In the genomic region with DNA sequence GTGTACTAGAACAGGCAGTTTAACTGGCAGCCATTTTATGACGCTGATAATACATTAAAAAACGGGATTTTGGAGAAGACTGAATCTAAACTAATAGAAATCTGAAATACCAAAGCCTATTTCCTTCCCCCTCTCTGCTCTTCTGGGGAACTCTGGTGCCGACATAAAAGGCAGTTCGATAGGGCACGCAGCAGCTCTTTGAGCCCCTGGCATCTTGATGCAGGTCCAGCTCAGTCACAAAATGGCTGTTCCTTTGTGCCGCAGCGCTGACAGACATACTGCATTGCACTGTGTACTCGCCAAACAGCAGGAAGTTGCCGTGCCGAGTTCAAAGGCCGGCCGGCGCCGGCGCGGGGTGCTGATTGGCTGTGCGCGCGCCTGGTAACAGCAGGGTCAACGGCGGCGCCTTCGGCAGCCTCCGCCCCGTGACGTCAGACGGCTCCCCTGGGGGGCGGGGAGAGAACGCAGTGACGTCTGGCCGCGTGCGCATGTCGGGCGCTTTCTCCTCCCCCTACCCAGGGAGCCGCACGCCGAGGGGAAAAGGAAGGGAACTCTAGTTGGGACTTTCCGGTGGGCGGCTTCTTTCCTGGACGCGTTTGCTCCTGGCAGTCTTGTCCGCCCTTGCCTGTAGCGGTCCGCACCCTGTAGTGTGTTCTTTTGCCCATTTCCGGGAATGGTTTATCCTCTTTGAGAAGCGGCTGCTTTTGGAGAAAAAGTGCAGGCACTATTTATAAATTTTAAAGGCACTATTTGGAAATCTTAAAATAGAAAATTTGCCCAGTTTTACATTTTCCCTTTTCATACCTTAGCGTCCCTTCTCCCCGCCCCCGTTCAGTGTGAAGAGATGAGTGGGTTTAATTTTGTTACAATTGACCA, we compare ENCODE assay signal across 8 cellular contexts. TPM values are rescaled to one million over a fixed set of nuclear protein-coding genes. Genes with fewer than 3 reads are reported as not detected.
DNase-seq lines count a peak whose midpoint lies in the region; ATAC-seq, FAIRE-seq and TF ChIP-seq lines count a peak whose summit lies in the region.

No MANE protein-coding gene starts in this region.

- peak in 1 of 2 experiments; percentile 54; a peak in 1 of 4 replicates for TF ChIP-seq EP300 in HepG2 (IDR thresholded peaks at IDR 0.05; ENCODE audit: low read depth in 2 of 2, low read length in 2 of 2)
- TF ChIP-seq EP300 in HepG2 (CRISPR knock-in tag; IDR thresholded peaks at IDR 0.05; ENCODE audit: borderline replicate concordance): peak; percentile 63; the same call in 1 of the 2 replicates

- no peak; the same call in 1 of the 2 replicates for TF ChIP-seq CTCF in HepG2 (CRISPR knock-in tag; IDR thresholded peaks at IDR 0.05)

- FAIRE-seq in HepG2 (lab: Jason Lieb, UNC): peak; percentile 65

- peaks cover 66% of the 10 kb centered on the region for H4K20me1 ChIP-seq in HepG2 (ENCODE audit: insufficient read depth, low read length)

- peak; percentile 75 for TF ChIP-seq RAD21 in HepG2 (CRISPR knock-in tag; IDR thresholded peaks at IDR 0.05)

- BruUV-seq in HepG2 (replicated peaks; lab: Mats Ljungman, UMichigan): no TSS peak

- H3K36me3 ChIP-seq in HepG2 (replicated peaks in 1 of 2; ENCODE audit: control insufficient read depth in 1 of 2, insufficient read depth in 2 of 2, low read length in 2 of 2): peaks cover 1 to 8% of the 10 kb centered on the region in 2 experiments; a peak in 3 of 5 replicates

- peak overlapping the region; percentile 99 for H3K9ac ChIP-seq in HepG2 (ENCODE audit: insufficient read depth, low read depth, low read length)

- H3K4me1 ChIP-seq in HepG2 (ENCODE audit: insufficient read depth, low read length): peaks cover 47% of the 10 kb centered on the region

- H2AFZ ChIP-seq in HepG2 (ENCODE audit: low read length): no peak overlapping the region

- TF ChIP-seq POLR2A in HepG2 (IDR thresholded peaks at IDR 0.05; ENCODE audit: insufficient read depth in 1 of 2, low read depth in 2 of 2, low read length in 2 of 2): peak; percentile 85 to 99

- peak; percentile 87 for ATAC-seq in GM19397 (IDR thresholded peaks at IDR 0.05; ENCODE audit: unreplicated experiment)
- ATAC-seq in HG03565 (IDR thresholded peaks at IDR 0.05; ENCODE audit: unreplicated experiment): peak; percentile 75
- ATAC-seq in HepG2: peak; percentile 90

- H3K4me3 ChIP-seq in HepG2 (replicated peaks in 1 of 3; ENCODE audit: insufficient read depth in 1 of 3, low read depth in 2 of 3, low read length in 3 of 3): peak overlapping the region; percentile 88 to 90 (median 89)

- peak overlapping the region; percentile 99 for H3K4me2 ChIP-seq in HepG2 (ENCODE audit: low read depth, low read length)

- H3K79me2 ChIP-seq in HepG2 (ENCODE audit: insufficient read depth, low read length): peaks cover 95% of the 10 kb centered on the region

- H3K27me3 ChIP-seq in HepG2 (ENCODE audit: control insufficient read depth in 1 of 2, insufficient read depth in 2 of 2, low read length in 2 of 2): no peaks in the 10 kb centered on the region; a peak in 1 of 5 replicates

- DNase-seq in CD1c-positive myeloid dendritic cell (ENCODE audit: extremely low spot score) (peak; percentile 100), NCI-H748 treated with DMSO at 0.1 percent for 48 hours (lab: John Stamatoyannopoulos, UW) (peak; percentile 92), dermis blood vessel endothelial cell (peak; percentile 99), HepG2 (ENCODE audit: low spot score) (peak; percentile 96)
- DNase-seq in activated CD4-positive, alpha-beta T cell treated with anti-CD3 and anti-CD28 coated beads, Interleukin-2, amount 50 U/mL, for 4 hours: peak; percentile 98
- peak; percentile 99 for DNase-seq in stimulated activated CD4-positive, alpha-beta T cell treated with anti-CD3 and anti-CD28 coated beads, Interleukin-2, amount 100 ng/mL, for 48 hours

- POLR2A ChIA-PET in HepG2 (lab: Yijun Ruan, JAX): interaction anchor here (1.0 to 10.5 kb wide), 12 partner anchors 8 to 109 kb away, joined by 3 to 185 read pairs (median 9); no protein-coding TSS in a partner anchor

- intact Hi-C loops in HepG2 (cut with micrococcal nuclease; ENCODE audit: unreplicated experiment): loop anchor here (1.0 to 2.0 kb wide), 3 partner anchors 15 to 100 kb away; no protein-coding TSS in a partner anchor

- in situ Hi-C loops in HepG2 (cut with HindIII; ENCODE audit: extremely low pct_ligation_motif_present, low pct_unique_long_range_greater_than_20kb): no loop called here

- H3K27ac ChIP-seq in HepG2 (ENCODE audit: extremely low read length, insufficient read depth, low read length): peak overlapping the region; percentile 100

- no peaks in the 10 kb centered on the region for H3K9me3 ChIP-seq in HepG2 (ENCODE audit: low read length)

- CTCF ChIA-PET in HepG2 (lab: Yijun Ruan, JAX; ENCODE audit: low intra/inter-chr PET ratio, low total read pairs): no interaction called here

- 2% methylated on average over 20 of the region's 50 CpGs for WGBS in HepG2 (ENCODE audit: low lambda C conversion rate)

TF ChIP-seq in HepG2, 621 proteins besides CTCF, POLR2A, EP300 and RAD21 (continues in another document):
- peak; percentile 67; the same call in 1 of the 2 replicates for TF ChIP-seq NCOA1 (CRISPR knock-in tag; IDR thresholded peaks at IDR 0.05)
- TF ChIP-seq, protein P1, sequence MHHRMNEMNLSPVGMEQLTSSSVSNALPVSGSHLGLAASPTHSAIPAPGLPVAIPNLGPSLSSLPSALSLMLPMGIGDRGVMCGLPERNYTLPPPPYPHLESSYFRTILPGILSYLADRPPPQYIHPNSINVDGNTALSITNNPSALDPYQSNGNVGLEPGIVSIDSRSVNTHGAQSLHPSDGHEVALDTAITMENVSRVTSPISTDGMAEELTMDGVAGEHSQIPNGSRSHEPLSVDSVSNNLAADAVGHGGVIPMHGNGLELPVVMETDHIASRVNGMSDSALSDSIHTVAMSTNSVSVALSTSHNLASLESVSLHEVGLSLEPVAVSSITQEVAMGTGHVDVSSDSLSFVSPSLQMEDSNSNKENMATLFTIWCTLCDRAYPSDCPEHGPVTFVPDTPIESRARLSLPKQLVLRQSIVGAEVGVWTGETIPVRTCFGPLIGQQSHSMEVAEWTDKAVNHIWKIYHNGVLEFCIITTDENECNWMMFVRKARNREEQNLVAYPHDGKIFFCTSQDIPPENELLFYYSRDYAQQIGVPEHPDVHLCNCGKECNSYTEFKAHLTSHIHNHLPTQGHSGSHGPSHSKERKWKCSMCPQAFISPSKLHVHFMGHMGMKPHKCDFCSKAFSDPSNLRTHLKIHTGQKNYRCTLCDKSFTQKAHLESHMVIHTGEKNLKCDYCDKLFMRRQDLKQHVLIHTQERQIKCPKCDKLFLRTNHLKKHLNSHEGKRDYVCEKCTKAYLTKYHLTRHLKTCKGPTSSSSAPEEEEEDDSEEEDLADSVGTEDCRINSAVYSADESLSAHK (CRISPR knock-in tag; IDR thresholded peaks at IDR 0.05; ENCODE audit: borderline replicate concordance): no peak
- TF ChIP-seq ZNF691 (CRISPR knock-in tag; IDR thresholded peaks at IDR 0.05; ENCODE audit: borderline replicate concordance, low read depth): peak; percentile 74; the same call in 1 of the 2 replicates
- TF ChIP-seq ZNF605 (CRISPR knock-in tag; IDR thresholded peaks at IDR 0.05): peak; percentile 92
- TF ChIP-seq DRAP1 (CRISPR knock-in tag; IDR thresholded peaks at IDR 0.05): peak; percentile 91
- TF ChIP-seq ZMAT3 (CRISPR knock-in tag; conservative IDR thresholded peaks at IDR 0.05): peak; percentile 87

RNA-seq across cellular contexts. Expression of gene CHD2, which starts 4.1 kb away (rescaled TPM):
- total RNA-seq in dermis blood vessel endothelial cell: 67.0 and 67.9 TPM in 2 replicates
- total RNA-seq in HepG2 (2016; rRNA removed; fragmentation: Illumina TruSeq; extraction: Trizol): 47.3 and 54.1 TPM in 2 replicates
- total RNA-seq in HepG2 (2016; cell fraction: cytosol; rRNA removed; fragmentation: Illumina TruSeq; extraction: Trizol; ENCODE audit: low read depth): 130 and 158 TPM in 2 replicates
- 50.1 and 51.1 TPM in 2 replicates for total RNA-seq in HepG2 (2016; cell fraction: insoluble cytoplasmic fraction; rRNA removed; fragmentation: Illumina TruSeq; extraction: Trizol)
- total RNA-seq in HepG2 (2016; cell fraction: membrane; rRNA removed; fragmentation: Illumina TruSeq; extraction: Trizol): 43.6 and 53.4 TPM in 2 replicates
- total RNA-seq in HepG2 (2016; cell fraction: nucleus; rRNA removed; fragmentation: Illumina TruSeq; extraction: Trizol): 176 and 185 TPM in 2 replicates
- polyA plus RNA-seq in HepG2 (2011; rRNA removed): 54.0 and 71.7 TPM in 2 replicates
- 36.6 and 46.4 TPM in 2 replicates for polyA plus RNA-seq in HepG2 (2011; cell fraction: cytosol; rRNA removed)
- polyA plus RNA-seq in HepG2 (2011; cell fraction: nucleus; rRNA removed): 160 and 205 TPM in 2 replicates
- 51.4 and 60.1 TPM in 2 replicates for polyA plus RNA-seq in HepG2 (2012)
- 2.6 and 2.7 TPM in 2 replicates for polyA plus RNA-seq in HepG2 (2016; cell fraction: cytosol; fragmentation: Illumina TruSeq; extraction: Trizol; ENCODE audit: low read depth)
- polyA plus RNA-seq in HepG2 (2016; cell fraction: insoluble cytoplasmic fraction; fragmentation: Illumina TruSeq; extraction: Trizol; ENCODE audit: low read depth): 33.4 and 39.2 TPM in 2 replicates
- 5.7 and 7.2 TPM in 2 replicates for polyA plus RNA-seq in HepG2 (2016; cell fraction: membrane; fragmentation: Illumina TruSeq; extraction: Trizol; ENCODE audit: low read depth)
- polyA plus RNA-seq in HepG2 (2016; cell fraction: nucleus; fragmentation: Illumina TruSeq; extraction: Trizol; ENCODE audit: insufficient read depth, low read depth): 104 and 120 TPM in 2 replicates
- polyA minus RNA-seq in HepG2 (2011; rRNA and poly(A)+ RNA removed; ENCODE audit: low replicate concordance): 70.2 and 75.7 TPM in 2 replicates
- 53.5 and 70.4 TPM in 2 replicates for polyA minus RNA-seq in HepG2 (2011; cell fraction: cytosol; rRNA and poly(A)+ RNA removed)
- 605 and 632 TPM in 2 replicates for polyA minus RNA-seq in HepG2 (2011; cell fraction: nucleus; rRNA and poly(A)+ RNA removed)

Comparison
In these comparisons a context has a peak if more than half of its experiments do, and no peak if none do; other contexts are left out.
1. Peak in every context shown above with its lines: DNase-seq, ATAC-seq, H3K4me3 ChIP-seq and H3K27ac ChIP-seq.